ENCODE assay signal across 9 cellular contexts in the genomic region with DNA sequence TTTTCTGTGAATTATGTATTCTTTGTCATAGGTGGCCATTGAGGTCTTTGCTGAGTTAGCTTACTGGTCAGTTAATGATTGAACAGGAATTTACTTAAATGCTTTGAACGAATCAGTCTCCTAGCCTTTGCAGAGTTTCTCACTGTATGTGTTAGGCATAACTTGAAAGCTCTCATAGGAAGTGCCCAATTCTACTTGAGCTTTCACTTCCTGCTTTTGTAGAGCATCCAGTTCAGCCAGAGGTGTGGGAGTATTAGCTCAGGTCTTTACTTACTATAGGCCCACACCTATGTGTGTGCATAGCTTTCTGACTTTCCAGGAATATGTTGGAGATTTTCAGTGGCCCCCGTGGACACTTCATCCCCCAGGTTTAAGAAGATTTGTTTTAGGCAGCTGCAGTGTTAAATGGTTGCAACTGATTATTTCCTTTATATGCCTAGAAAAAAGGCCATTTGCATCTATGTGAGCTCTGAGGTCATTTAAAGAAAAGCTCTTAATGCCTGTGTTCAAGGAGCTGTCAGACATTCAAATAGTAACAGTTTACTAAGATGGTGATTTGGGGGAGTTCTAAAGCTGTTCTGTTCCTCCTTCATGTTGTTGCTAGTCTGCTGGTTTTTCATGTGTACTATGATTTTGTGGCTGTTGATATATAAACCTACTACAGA.
A peak's percentile ranks its signal among the peaks of the same experiment; 100 is the strongest.
DNase-seq lines count a peak whose midpoint lies in the region; ATAC-seq and TF ChIP-seq lines count a peak whose summit lies in the region.
"Had no signal": no experiment of that assay in that cellular context is flagged by ENCODE, and none has a peak within 500 bp of the region (broad histone marks: within the 10 kb centered on the region; RNA-seq: fewer than 3 reads in every experiment).

No MANE protein-coding gene starts in this region.

- no peak overlapping the region for H3K4me3 Mint-ChIP-seq in Calu3 (ENCODE audit: low read depth, unreplicated experiment)
- H3K4me3 Mint-ChIP-seq in effector memory CD8-positive, alpha-beta T cell = no peak overlapping the region

- H3K9me3 Mint-ChIP-seq in Calu3 (ENCODE audit: low read depth, unreplicated experiment) = no peaks in the 10 kb centered on the region
- H3K9me3 Mint-ChIP-seq in effector memory CD8-positive, alpha-beta T cell = no peaks in the 10 kb centered on the region

- ATAC-seq in GM19463 (IDR thresholded peaks at IDR 0.05; ENCODE audit: unreplicated experiment) = peak; percentile 99
- ATAC-seq in HG03342 (IDR thresholded peaks at IDR 0.05; ENCODE audit: unreplicated experiment) = peak; percentile 100
- peak; percentile 67 for ATAC-seq in effector memory CD8-positive, alpha-beta T cell (replicated peaks)

- no peaks in the 10 kb centered on the region for H3K36me3 Mint-ChIP-seq in Calu3 (ENCODE audit: insufficient read depth, unreplicated experiment)
- H3K36me3 Mint-ChIP-seq in effector memory CD8-positive, alpha-beta T cell (ENCODE audit: insufficient read depth) = peaks cover 5% of the 10 kb centered on the region

- peaks cover 16% of the 10 kb centered on the region for H3K4me1 Mint-ChIP-seq in Calu3 (ENCODE audit: low read depth, unreplicated experiment)
- H3K4me1 Mint-ChIP-seq in effector memory CD8-positive, alpha-beta T cell (ENCODE audit: low read depth in 2 of 2) = peaks cover 6 to 9% of the 10 kb centered on the region in 2 donors

- no peak for TF ChIP-seq CTCF in Calu3 (IDR thresholded peaks at IDR 0.05; ENCODE audit: unreplicated experiment)

- no TSS peak for BruUV-seq in Calu3 (replicated peaks; lab: Mats Ljungman, UMichigan)

- no peaks in the 10 kb centered on the region for H3K27me3 Mint-ChIP-seq in Calu3 (ENCODE audit: unreplicated experiment)
- H3K27me3 Mint-ChIP-seq in effector memory CD8-positive, alpha-beta T cell = no peaks in the 10 kb centered on the region

- DNase-seq in Calu3 (no peak), SW480 (ENCODE audit: low spot score) (no peak), DMS114 treated with DMSO at 0.1 percent for 48 hours (lab: John Stamatoyannopoulos, UW; ENCODE audit: unreplicated experiment) (no peak)
- no peak for DNase-seq in effector memory CD8-positive, alpha-beta T cell
- DNase-seq in effector CD4-positive, alpha-beta T cell = no peak
- no peak for DNase-seq in stimulated activated CD4-positive, alpha-beta T cell treated with anti-CD3 and anti-CD28 coated beads, Interleukin-4, amount 100 ng/mL, for 24 hours
- DNase-seq: SJCRH30 had no signal

- H3K27ac Mint-ChIP-seq in Calu3 (ENCODE audit: unreplicated experiment) = peak overlapping the region; percentile 44
- peak overlapping the region; percentile 13 to 73 for H3K27ac Mint-ChIP-seq in effector memory CD8-positive, alpha-beta T cell

- intact Hi-C loops in Calu3 (cut with micrococcal nuclease; ENCODE audit: unreplicated experiment) = no loop called here

- CTCF ChIA-PET in Calu3 (lab: Charles Lee) = interaction anchor here (0.6 to 0.8 kb wide), 2 partner anchors 380 to 562 kb away, joined by 3 to 6 read pairs; partner anchors contain the start of gene NETO2
